Comparison of ENCODE assay signal across 1 cellular context in the genomic region with DNA sequence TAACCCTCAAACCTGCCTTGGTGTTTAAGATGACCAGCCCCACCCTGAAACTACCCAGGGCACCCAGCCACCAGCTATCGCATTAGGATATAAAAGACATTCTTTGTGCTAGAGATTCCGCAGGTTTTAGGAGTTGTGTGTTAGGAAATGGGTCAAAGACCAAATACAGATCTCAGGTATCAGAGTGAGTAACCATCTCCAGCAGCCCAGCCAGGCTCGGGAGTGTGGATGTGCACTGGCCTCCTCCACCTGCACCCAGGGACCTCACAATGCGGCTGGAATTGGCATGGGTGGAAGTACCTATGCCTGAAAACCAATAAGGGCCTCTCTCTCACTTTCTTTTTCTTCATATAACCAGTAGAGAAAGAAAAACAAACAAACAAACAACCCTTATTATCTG.
TF ChIP-seq lines count a peak whose summit lies in the region.

No MANE protein-coding gene starts in this region.

TF ChIP-seq in HepG2, 621 proteins besides CTCF, POLR2A, EP300 and RAD21 (continued from another document):
- TF ChIP-seq, protein P1, sequence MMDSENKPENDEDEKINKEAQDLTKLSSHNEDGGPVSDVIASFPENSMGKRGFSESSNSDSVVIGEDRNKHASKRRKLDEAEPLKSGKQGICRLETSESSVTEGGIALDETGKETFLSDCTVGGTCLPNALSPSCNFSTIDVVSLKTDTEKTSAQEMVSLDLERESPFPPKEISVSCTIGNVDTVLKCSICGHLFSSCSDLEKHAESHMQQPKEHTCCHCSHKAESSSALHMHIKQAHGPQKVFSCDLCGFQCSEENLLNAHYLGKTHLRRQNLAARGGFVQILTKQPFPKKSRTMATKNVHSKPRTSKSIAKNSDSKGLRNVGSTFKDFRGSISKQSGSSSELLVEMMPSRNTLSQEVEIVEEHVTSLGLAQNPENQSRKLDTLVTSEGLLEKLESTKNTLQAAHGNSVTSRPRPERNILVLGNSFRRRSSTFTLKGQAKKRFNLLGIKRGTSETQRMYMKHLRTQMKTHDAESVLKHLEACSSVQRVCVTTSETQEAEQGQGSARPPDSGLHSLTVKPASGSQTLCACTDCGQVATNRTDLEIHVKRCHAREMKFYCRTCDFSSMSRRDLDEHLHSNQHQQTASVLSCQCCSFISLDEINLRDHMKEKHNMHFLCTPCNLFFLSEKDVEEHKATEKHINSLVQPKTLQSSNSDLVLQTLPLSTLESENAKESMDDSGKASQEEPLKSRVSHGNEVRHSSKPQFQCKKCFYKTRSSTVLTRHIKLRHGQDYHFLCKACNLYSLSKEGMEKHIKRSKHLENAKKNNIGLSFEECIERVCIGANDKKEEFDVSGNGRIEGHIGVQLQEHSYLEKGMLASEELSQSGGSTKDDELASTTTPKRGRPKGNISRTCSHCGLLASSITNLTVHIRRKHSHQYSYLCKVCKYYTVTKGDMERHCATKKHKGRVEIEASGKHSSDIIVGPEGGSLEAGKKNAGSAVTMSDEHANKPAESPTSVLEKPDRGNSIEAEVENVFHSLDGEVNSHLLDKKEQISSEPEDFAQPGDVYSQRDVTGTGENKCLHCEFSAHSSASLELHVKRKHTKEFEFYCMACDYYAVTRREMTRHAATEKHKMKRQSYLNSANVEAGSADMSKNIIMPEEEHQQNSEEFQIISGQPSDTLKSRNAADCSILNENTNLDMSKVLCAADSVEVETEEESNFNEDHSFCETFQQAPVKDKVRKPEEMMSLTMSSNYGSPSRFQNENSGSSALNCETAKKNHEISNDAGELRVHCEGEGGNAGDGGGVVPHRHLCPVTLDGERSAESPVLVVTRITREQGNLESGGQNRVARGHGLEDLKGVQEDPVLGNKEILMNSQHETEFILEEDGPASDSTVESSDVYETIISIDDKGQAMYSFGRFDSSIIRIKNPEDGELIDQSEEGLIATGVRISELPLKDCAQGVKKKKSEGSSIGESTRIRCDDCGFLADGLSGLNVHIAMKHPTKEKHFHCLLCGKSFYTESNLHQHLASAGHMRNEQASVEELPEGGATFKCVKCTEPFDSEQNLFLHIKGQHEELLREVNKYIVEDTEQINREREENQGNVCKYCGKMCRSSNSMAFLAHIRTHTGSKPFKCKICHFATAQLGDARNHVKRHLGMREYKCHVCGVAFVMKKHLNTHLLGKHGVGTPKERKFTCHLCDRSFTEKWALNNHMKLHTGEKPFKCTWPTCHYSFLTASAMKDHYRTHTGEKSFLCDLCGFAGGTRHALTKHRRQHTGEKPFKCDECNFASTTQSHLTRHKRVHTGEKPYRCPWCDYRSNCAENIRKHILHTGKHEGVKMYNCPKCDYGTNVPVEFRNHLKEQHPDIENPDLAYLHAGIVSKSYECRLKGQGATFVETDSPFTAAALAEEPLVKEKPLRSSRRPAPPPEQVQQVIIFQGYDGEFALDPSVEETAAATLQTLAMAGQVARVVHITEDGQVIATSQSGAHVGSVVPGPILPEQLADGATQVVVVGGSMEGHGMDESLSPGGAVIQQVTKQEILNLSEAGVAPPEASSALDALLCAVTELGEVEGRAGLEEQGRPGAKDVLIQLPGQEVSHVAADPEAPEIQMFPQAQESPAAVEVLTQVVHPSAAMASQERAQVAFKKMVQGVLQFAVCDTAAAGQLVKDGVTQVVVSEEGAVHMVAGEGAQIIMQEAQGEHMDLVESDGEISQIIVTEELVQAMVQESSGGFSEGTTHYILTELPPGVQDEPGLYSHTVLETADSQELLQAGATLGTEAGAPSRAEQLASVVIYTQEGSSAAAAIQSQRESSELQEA (CRISPR knock-in tag; IDR thresholded peaks at IDR 0.05; ENCODE audit: not compliant biosample characterization), result no peak
- TF ChIP-seq HDAC1 (CRISPR knock-in tag; IDR thresholded peaks at IDR 0.05), result no peak
